In genomic region chr10:78623577-78624215, GRCh38 we compare ENCODE assay signal across 9 cellular contexts.
DNase-seq lines count a peak whose midpoint lies in the region; ATAC-seq and TF ChIP-seq lines count a peak whose summit lies in the region.
"Had no signal": no experiment of that assay in that cellular context is flagged by ENCODE, and none has a peak within 500 bp of the region (broad histone marks: within the 10 kb centered on the region; RNA-seq: fewer than 3 reads in every experiment).

No MANE protein-coding gene starts in this region.

- H3K27ac ChIP-seq in HEK293 (ENCODE audit: extremely low read depth, low read depth, low read length): no peak overlapping the region

- no peak overlapping the region for H3K4me3 Mint-ChIP-seq in activated T-helper 17 cell treated with anti-CD3 and anti-CD28 coated beads, Interleukin-2, amount 50 U/mL, for 72 hours
- H3K4me3 Mint-ChIP-seq: neural crest cell had no signal

- no peaks in the 10 kb centered on the region for H3K36me3 Mint-ChIP-seq in activated T-helper 17 cell treated with anti-CD3 and anti-CD28 coated beads, Interleukin-2, amount 50 U/mL, for 72 hours (ENCODE audit: low read depth)

- H3K9me3 ChIP-seq in HEK293 (ENCODE audit: control insufficient read depth, insufficient read depth, low read depth, low read length): no peaks in the 10 kb centered on the region

- no peak overlapping the region for H3K27ac Mint-ChIP-seq in activated T-helper 17 cell treated with anti-CD3 and anti-CD28 coated beads, Interleukin-2, amount 50 U/mL, for 72 hours

- TF ChIP-seq CTCF in AG09319 (IDR thresholded peaks at IDR 0.05; ENCODE audit: low read depth, low read length) (no peak), HEK293 (tag by site-specific recombination; IDR thresholded peaks at IDR 0.05) (no peak), kidney epithelial cell (IDR thresholded peaks at IDR 0.05; ENCODE audit: insufficient read depth, low read length, poor library complexity, severe bottlenecking) (no peak)

- CTCF ChIA-PET in HEK293 (lab: Yijun Ruan, JAX): interaction anchor here (1.2 kb wide), 1 partner anchor 577 kb away, joined by 5 read pairs; no protein-coding TSS in a partner anchor

- ATAC-seq in activated T-helper 17 cell treated with anti-CD3 and anti-CD28 coated beads, Interleukin-2, amount 50 U/mL, for 72 hours (replicated peaks): peak; percentile 91
- no peak for ATAC-seq in GM18861 (IDR thresholded peaks at IDR 0.05; ENCODE audit: unreplicated experiment)

- no peaks in the 10 kb centered on the region for H3K9me3 Mint-ChIP-seq in activated T-helper 17 cell treated with anti-CD3 and anti-CD28 coated beads, Interleukin-2, amount 50 U/mL, for 72 hours
- H3K9me3 Mint-ChIP-seq: neural crest cell had no signal

- DNase-seq in AG09319 (ENCODE audit: extremely low read depth, low read depth) (peak; percentile 7), kidney epithelial cell (ENCODE audit: low read depth) (peak; percentile 75), NCI-H1694 (lab: John Stamatoyannopoulos, UW) (no peak), NCI-H2171 (lab: John Stamatoyannopoulos, UW) (no peak), GM19238 (ENCODE audit: insufficient read length, low spot score) (no peak)

- no peaks in the 10 kb centered on the region for H3K36me3 ChIP-seq in HEK293 (ENCODE audit: control insufficient read depth in 2 of 2, insufficient read depth in 1 of 2, low read length in 2 of 2)
- no peaks in the 10 kb centered on the region for H3K36me3 ChIP-seq in kidney epithelial cell (ENCODE audit: control insufficient read depth, insufficient read depth, low read length)

- H3K4me1 ChIP-seq in HEK293 (ENCODE audit: control insufficient read depth, insufficient read depth, low read length): peaks cover 3% of the 10 kb centered on the region

- no peaks in the 10 kb centered on the region for H3K27me3 ChIP-seq in kidney epithelial cell (ENCODE audit: control insufficient read depth, insufficient read depth, low read length)

- peaks cover 22% of the 10 kb centered on the region for H3K27me3 Mint-ChIP-seq in activated T-helper 17 cell treated with anti-CD3 and anti-CD28 coated beads, Interleukin-2, amount 50 U/mL, for 72 hours

- POLR2A ChIA-PET in HEK293 (lab: Yijun Ruan, JAX): no interaction called here

- H3K4me3 ChIP-seq in HEK293 (ENCODE audit: low read depth, low read length) (no peak overlapping the region), kidney epithelial cell (ENCODE audit: low read depth, low read length) (no peak overlapping the region)

- H3K4me1 Mint-ChIP-seq in activated T-helper 17 cell treated with anti-CD3 and anti-CD28 coated beads, Interleukin-2, amount 50 U/mL, for 72 hours: peaks cover 3% of the 10 kb centered on the region

TF ChIP-seq in HEK293, 187 proteins besides CTCF, POLR2A, EP300 and RAD21 (continues in another document):
- no peak for TF ChIP-seq ELK4 (IDR thresholded peaks at IDR 0.05; ENCODE audit: borderline replicate concordance, low read depth, low read length)
- peak; percentile 73; the same call in 1 of the 2 replicates for TF ChIP-seq ZNF660 (tag by site-specific recombination; IDR thresholded peaks at IDR 0.05)
- TF ChIP-seq KLF7 (tag by site-specific recombination; IDR thresholded peaks at IDR 0.05; ENCODE audit: borderline replicate concordance): no peak
- no peak for TF ChIP-seq MZF1 (tag by site-specific recombination; IDR thresholded peaks at IDR 0.05; ENCODE audit: borderline replicate concordance)
- TF ChIP-seq ZNF335 (tag by site-specific recombination; conservative IDR thresholded peaks at IDR 0.05): no peak
- no peak for TF ChIP-seq KLF16 (tag by site-specific recombination; IDR thresholded peaks at IDR 0.05)
- TF ChIP-seq ZBTB17 (tag by site-specific recombination; IDR thresholded peaks at IDR 0.05): peak; percentile 87
- no peak for TF ChIP-seq ZNF623 (tag by site-specific recombination; IDR thresholded peaks at IDR 0.05)
- no peak for TF ChIP-seq ZNF624 (tag by site-specific recombination; IDR thresholded peaks at IDR 0.05)
- 0 out of 2 replicates have a peak, but pooled peaks have one; percentile 17 for TF ChIP-seq TSHZ1 (tag by site-specific recombination; IDR thresholded peaks at IDR 0.05; ENCODE audit: borderline replicate concordance)
- TF ChIP-seq PRDM10 (tag by site-specific recombination; IDR thresholded peaks at IDR 0.05): peak; percentile 64
- TF ChIP-seq ZNF747 (tag by site-specific recombination; IDR thresholded peaks at IDR 0.05): no peak
- no peak for TF ChIP-seq ZNF426 (tag by site-specific recombination; IDR thresholded peaks at IDR 0.05)

Comparison
In these comparisons a context has a peak if more than half of its experiments do, and no peak if none do; other contexts are left out.
1. DNase-seq: peak in AG09319 (single experiment) and kidney epithelial cell (single experiment); none in NCI-H1694 (single experiment), NCI-H2171 (single experiment) and GM19238 (single experiment).